ENCODE assay signal across 2 cellular contexts in the genomic region with DNA sequence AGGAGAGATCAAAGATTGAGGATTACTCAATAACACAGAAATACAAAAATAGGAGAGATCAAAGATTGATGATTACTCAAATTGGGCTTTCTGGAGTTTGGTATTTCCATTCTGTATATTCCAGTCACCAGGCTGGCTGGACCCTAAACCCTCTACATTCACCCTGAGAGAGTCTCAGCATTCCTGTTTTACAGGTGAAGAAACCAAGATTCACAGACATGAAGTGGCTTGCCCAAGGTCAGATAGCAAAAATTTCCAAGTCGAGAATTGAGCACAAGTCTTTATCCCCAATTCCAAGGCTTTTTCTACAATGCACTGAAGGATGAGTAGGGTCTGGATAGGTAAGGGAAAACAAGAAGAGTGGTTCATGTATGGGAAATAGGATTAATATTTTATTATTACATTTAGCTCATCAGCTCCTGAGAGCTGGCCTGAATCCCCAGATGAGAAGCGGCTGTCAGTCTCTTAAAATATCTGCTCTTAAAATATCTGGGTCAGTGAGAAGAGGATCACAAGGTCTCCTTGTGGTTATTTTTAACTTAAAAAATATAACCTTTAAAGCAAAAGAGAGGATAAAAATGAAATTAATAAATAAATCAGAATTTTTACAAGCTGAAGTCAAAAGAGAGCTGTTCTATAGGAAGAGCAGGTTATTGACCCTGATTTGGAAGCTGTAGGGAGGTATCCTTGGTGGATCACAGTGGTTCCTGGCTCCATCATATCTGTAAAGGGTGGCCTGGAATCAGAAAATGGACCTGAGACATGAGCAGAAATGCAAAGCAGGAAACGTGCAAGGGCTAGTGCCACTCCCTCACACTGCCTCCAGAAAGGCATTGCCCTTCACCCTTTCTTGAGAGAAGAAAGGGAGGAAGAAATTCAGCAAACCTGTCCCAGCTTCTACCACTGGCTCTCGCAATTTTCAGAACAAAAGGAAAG.
TF ChIP-seq lines count a peak whose summit lies in the region.

No MANE protein-coding gene starts in this region.

TF ChIP-seq in H1, 55 proteins besides CTCF, POLR2A, EP300 and RAD21:
- TF ChIP-seq SRF (IDR thresholded peaks at IDR 0.05; ENCODE audit: low read depth, low read length) (no peak), CTBP2 (IDR thresholded peaks at IDR 0.05; ENCODE audit: borderline replicate concordance, insufficient read depth, insufficient read length, low read length) (no peak), BACH1 (IDR thresholded peaks at IDR 0.05; ENCODE audit: low read length) (no peak), CREB1 (IDR thresholded peaks at IDR 0.05) (no peak), SP1 (IDR thresholded peaks at IDR 0.05; ENCODE audit: low read depth, low read length) (no peak), SAP30 (IDR thresholded peaks at IDR 0.05; ENCODE audit: insufficient read depth, insufficient replicate concordance, low read length) (no peak), POLR2AphosphoS5 (IDR thresholded peaks at IDR 0.05; ENCODE audit: low read depth, low read length) (no peak), SIN3A (conservative IDR thresholded peaks at IDR 0.05 in 1 of 2, IDR thresholded peaks at IDR 0.05 in 1 of 2; ENCODE audit: low read depth in 1 of 2, low read length in 2 of 2) (no peak), CEBPB (IDR thresholded peaks at IDR 0.05; ENCODE audit: low read depth, low read length) (no peak), GABPA (IDR thresholded peaks at IDR 0.05; ENCODE audit: borderline replicate concordance, insufficient read depth, low read length) (no peak), EZH2 (IDR thresholded peaks at IDR 0.05; ENCODE audit: low read depth, low read length, severe bottlenecking) (no peak), CHD1 (IDR thresholded peaks at IDR 0.05; ENCODE audit: low read depth, low read length) (no peak), MAFK (IDR thresholded peaks at IDR 0.05; ENCODE audit: low read depth, low read length) (no peak)
TF ChIP-seq in H1: peak in this region for 0.

TF ChIP-seq in neural cell, 6 proteins besides CTCF, POLR2A, EP300 and RAD21:
- TF ChIP-seq POLR2AphosphoS5 (IDR thresholded peaks at IDR 0.05), result no peak
- TF ChIP-seq TAF1 (IDR thresholded peaks at IDR 0.05; ENCODE audit: low read depth), result no peak
